In the genomic region with DNA sequence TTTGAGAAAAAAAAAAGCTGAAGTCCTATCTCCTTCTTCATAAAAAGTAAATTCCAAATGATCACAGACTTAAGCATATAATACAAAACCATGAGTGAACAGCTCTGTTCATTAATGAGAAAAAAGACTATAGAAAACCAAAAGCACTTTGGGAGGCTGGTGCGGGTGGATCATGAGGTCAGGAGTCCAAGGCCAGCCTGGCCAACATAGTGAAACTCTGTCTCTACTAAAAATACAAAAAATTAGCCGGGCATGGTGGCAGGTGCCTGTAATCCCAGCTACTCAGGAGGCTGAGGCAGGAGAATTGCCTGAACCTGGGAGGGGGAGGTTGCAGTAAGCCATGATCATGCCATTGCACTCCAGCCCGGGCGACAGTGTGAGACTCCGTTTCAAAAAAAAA, we compare ENCODE assay signal across 7 cellular contexts.
DNase-seq lines count a peak whose midpoint lies in the region; ATAC-seq, FAIRE-seq and TF ChIP-seq lines count a peak whose summit lies in the region.
"Not testable (repeated sequence)": the region's sequence is repeated elsewhere in the genome, so short reads cannot be mapped to it uniquely, and the experiment has no call there.

No MANE protein-coding gene starts in this region.

- intact Hi-C loops in Right ventricle myocardium inferior (cut with DNase I); kidney (cut with DNase I); posterior vena cava (cut with DNase I); sigmoid colon (cut with DNase I): not testable (repeated sequence)

- 75 to 95% methylated on average over 5 of the region's 5 CpGs for WGBS in sigmoid colon, 2 donors

- not testable (repeated sequence) for TF ChIP-seq EP300 in sigmoid colon (IDR thresholded peaks at IDR 0.05)

- H3K9me3 ChIP-seq in kidney (ENCODE audit: control insufficient read depth in 1 of 2, low read length in 2 of 2); sigmoid colon: not testable (repeated sequence)

- not testable (repeated sequence) for H3K27me3 ChIP-seq in sigmoid colon

- ATAC-seq in activated CD8-positive, alpha-beta memory T cell treated with anti-CD3 and anti-CD28 coated beads, Interleukin-2, amount 10 ng/mL, durations not matched to agents 7 days and 5 days; Right ventricle myocardium inferior: not testable (repeated sequence)

- not testable (repeated sequence) for H3K4me1 Mint-ChIP-seq in activated CD8-positive, alpha-beta memory T cell treated with anti-CD3 and anti-CD28 coated beads, Interleukin-2, amount 10 ng/mL, durations not matched to agents 7 days and 5 days
- H3K4me1 Mint-ChIP-seq in chondrocyte (ENCODE audit: low read depth), result peaks cover 12% of the 10 kb centered on the region

- H3K27ac ChIP-seq in kidney (ENCODE audit: low read depth in 2 of 2, low read length in 2 of 2), result not testable (repeated sequence)
- H3K27ac ChIP-seq in sigmoid colon, result peak overlapping the region in 3 of 4 donors; percentile 12 to 72 (median 30)

- not testable (repeated sequence) for H3K4me3 ChIP-seq in kidney (ENCODE audit: low read length in 2 of 2); sigmoid colon

- peak; percentile 14 for DNase-seq in activated CD8-positive, alpha-beta memory T cell treated with anti-CD3 and anti-CD28 coated beads, Interleukin-2, amount 10 ng/mL, durations not matched to agents 7 days and 5 days
- peak; percentile 7 for DNase-seq in chondrocyte (ENCODE audit: low spot score)
- DNase-seq in Right ventricle myocardium inferior (ENCODE audit: missing footprints), result peak; percentile 9
- DNase-seq in kidney, result peak; percentile 4
- DNase-seq in mesenteric fat pad (ENCODE audit: low spot score), result peak; percentile 65
- DNase-seq in posterior vena cava (ENCODE audit: low spot score), result peak; percentile 23
- not testable (repeated sequence) for DNase-seq in sigmoid colon

- not testable (repeated sequence) for H3K4me3 Mint-ChIP-seq in activated CD8-positive, alpha-beta memory T cell treated with anti-CD3 and anti-CD28 coated beads, Interleukin-2, amount 10 ng/mL, durations not matched to agents 7 days and 5 days; chondrocyte (ENCODE audit: unreplicated experiment)

- not testable (repeated sequence) for TF ChIP-seq POLR2A in sigmoid colon (IDR thresholded peaks at IDR 0.05)

- H3K4me1 ChIP-seq in kidney (ENCODE audit: control insufficient read depth in 1 of 2, insufficient read depth in 1 of 2, low read depth in 1 of 2, low read length in 2 of 2), result not testable (repeated sequence)
- peaks cover 0 to 48% (median 25%) of the 10 kb centered on the region in 4 donors for H3K4me1 ChIP-seq in sigmoid colon

- FAIRE-seq in kidney (lab: Jason Lieb, UNC), result not testable (repeated sequence)

- H3K9ac ChIP-seq in kidney (ENCODE audit: low read length in 2 of 2), result not testable (repeated sequence)

- H3K27me3 Mint-ChIP-seq in activated CD8-positive, alpha-beta memory T cell treated with anti-CD3 and anti-CD28 coated beads, Interleukin-2, amount 10 ng/mL, durations not matched to agents 7 days and 5 days, result peaks cover 12% of the 10 kb centered on the region
- not testable (repeated sequence) for H3K27me3 Mint-ChIP-seq in chondrocyte (ENCODE audit: low read depth)

- H3K9me3 Mint-ChIP-seq in activated CD8-positive, alpha-beta memory T cell treated with anti-CD3 and anti-CD28 coated beads, Interleukin-2, amount 10 ng/mL, durations not matched to agents 7 days and 5 days (ENCODE audit: low read depth); chondrocyte (ENCODE audit: low read depth): not testable (repeated sequence)

- not testable (repeated sequence) for H3K27ac Mint-ChIP-seq in activated CD8-positive, alpha-beta memory T cell treated with anti-CD3 and anti-CD28 coated beads, Interleukin-2, amount 10 ng/mL, durations not matched to agents 7 days and 5 days; chondrocyte (ENCODE audit: unreplicated experiment)

- H3K36me3 ChIP-seq in kidney (ENCODE audit: control insufficient read depth in 1 of 2, insufficient read depth in 2 of 2, low read length in 2 of 2); sigmoid colon: not testable (repeated sequence)

- TF ChIP-seq CTCF in chondrocyte (IDR thresholded peaks at IDR 0.05); kidney (IDR thresholded peaks at IDR 0.05; ENCODE audit: borderline replicate concordance, extremely low read depth, insufficient read depth); sigmoid colon (IDR thresholded peaks at IDR 0.05): not testable (repeated sequence)

- CTCF ChIA-PET in activated CD8-positive, alpha-beta memory T cell treated with anti-CD3 and anti-CD28 coated beads, Interleukin-2, amount 10 ng/mL, durations not matched to agents 7 days and 5 days (lab: Charles Lee), result interaction anchor here (0.8 kb wide), 1 partner anchor 157 kb away, joined by 4 read pairs; a partner anchor contains a TSS

- not testable (repeated sequence) for H3K36me3 Mint-ChIP-seq in activated CD8-positive, alpha-beta memory T cell treated with anti-CD3 and anti-CD28 coated beads, Interleukin-2, amount 10 ng/mL, durations not matched to agents 7 days and 5 days; chondrocyte (ENCODE audit: low read depth)
